In the genomic region with DNA sequence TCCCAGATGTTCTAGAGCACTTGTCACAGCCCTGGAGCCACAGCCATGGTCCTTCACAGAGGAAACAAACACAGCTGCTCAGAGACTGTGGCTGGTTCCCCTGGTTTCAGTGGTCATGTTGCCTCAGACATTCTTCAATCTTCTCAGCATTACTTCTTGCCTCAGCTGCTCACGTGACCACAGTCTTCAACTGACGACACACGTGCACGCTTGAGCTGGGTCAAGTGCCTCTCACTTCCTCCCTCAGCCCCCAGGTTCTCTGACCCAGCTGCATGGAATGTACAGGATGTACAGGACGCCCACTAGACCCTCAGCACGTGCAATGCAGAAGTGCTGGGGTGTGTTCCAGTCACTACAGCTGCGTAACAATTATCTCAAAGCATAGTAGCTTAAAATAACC, we compare ENCODE assay signal across 9 cellular contexts.
DNase-seq lines count a peak whose midpoint lies in the region; ATAC-seq and TF ChIP-seq lines count a peak whose summit lies in the region.
"Had no signal": no experiment of that assay in that cellular context is flagged by ENCODE, and none has a peak within 500 bp of the region (broad histone marks: within the 10 kb centered on the region; RNA-seq: fewer than 3 reads in every experiment).

No MANE protein-coding gene starts in this region.

- no peaks in the 10 kb centered on the region for H3K9me3 ChIP-seq in mucosa of descending colon

- TF ChIP-seq CTCF in mucosa of descending colon (IDR thresholded peaks at IDR 0.05) = no peak

- DNase-seq in MV-4-11 (lab: John Stamatoyannopoulos, UW) (peak; percentile 99), mucosa of descending colon (peak in 1 of 3 donors; percentile 33), AG08395 (ENCODE audit: low spot score) (no peak), activated gamma-delta T cell (lab: John Stamatoyannopoulos, UW) (no peak)
- DNase-seq in stimulated activated CD4-positive, alpha-beta T cell treated with anti-CD3 and anti-CD28 coated beads, Interleukin-4, amount 100 ng/mL, for 24 hours = no peak
- DNase-seq: T-helper 9 cell had no signal

- intact Hi-C loops in mucosa of descending colon (cut with DNase I, micrococcal nuclease) = no loop called here

- H3K4me3 ChIP-seq in mucosa of descending colon = no peak overlapping the region

- no peaks in the 10 kb centered on the region for H3K4me1 ChIP-seq in mucosa of descending colon (ENCODE audit: low read depth)

- ATAC-seq in GM18517 (IDR thresholded peaks at IDR 0.05; ENCODE audit: unreplicated experiment) = peak; percentile 51
- ATAC-seq in HG02678 (IDR thresholded peaks at IDR 0.05; ENCODE audit: unreplicated experiment) = peak; percentile 60
- ATAC-seq in mucosa of descending colon = peak; percentile 37
- ATAC-seq in HG02840 (IDR thresholded peaks at IDR 0.05; ENCODE audit: low FRiP score, unreplicated experiment) = no peak

- no peaks in the 10 kb centered on the region for H3K36me3 ChIP-seq in mucosa of descending colon (ENCODE audit: low read depth)
